ENCODE assay signal across 15 cellular contexts in the genomic region with DNA sequence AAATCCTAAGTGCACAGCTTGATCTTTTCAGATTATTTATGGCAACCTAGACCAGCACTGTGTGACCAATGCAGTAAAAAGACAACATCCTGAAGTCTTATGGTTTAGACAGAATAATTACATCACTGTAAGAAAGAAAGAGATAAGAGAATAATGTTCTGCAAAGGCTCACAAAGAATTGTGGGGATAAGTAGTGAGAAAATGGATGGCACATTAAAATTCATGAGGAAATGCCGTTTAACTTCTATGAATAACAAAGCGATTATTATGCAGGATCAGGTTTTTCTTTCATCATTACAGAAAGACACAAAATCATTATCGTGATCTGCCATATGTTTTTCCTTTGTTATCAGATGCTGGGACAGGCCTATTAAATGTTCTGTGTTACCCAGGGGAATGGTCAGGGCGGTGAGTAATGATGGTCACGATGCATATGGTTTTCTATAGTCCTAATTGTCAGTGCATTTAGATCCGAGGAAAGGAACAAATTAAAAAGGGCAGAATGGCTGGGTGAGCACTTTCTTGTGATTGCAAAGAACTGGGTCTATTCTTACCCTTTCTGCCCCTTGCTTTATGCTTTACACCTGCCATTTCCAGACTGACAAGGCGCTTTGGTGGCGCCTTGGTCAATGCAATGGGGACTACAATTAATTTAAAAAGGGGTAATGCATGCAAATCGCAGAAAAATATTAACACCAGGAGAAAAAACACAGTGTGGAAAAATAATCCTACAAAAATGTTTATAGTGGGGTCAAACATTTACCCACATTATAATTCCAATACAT. TPM values are rescaled to one million over a fixed set of nuclear protein-coding genes. Genes with fewer than 3 reads are reported as not detected.
DNase-seq lines count a peak whose midpoint lies in the region; ATAC-seq and TF ChIP-seq lines count a peak whose summit lies in the region.
"Had no signal": no experiment of that assay in that cellular context is flagged by ENCODE, and none has a peak within 500 bp of the region (broad histone marks: within the 10 kb centered on the region; RNA-seq: fewer than 3 reads in every experiment).

No MANE protein-coding gene starts in this region.

- H3K4me1 Mint-ChIP-seq in activated naive CD4-positive, alpha-beta T cell treated with anti-CD3 and anti-CD28 coated beads for 36 hours (ENCODE audit: low read depth), result no peaks in the 10 kb centered on the region
- H3K4me1 Mint-ChIP-seq: activated naive CD8-positive, alpha-beta T cell treated with anti-CD3 and anti-CD28 coated beads, Interleukin-2, amount 50 U/mL, for 24 hours had no signal

- no peak overlapping the region for H3K27ac Mint-ChIP-seq in activated naive CD4-positive, alpha-beta T cell treated with anti-CD3 and anti-CD28 coated beads for 36 hours
- H3K27ac Mint-ChIP-seq: activated naive CD8-positive, alpha-beta T cell treated with anti-CD3 and anti-CD28 coated beads, Interleukin-2, amount 50 U/mL, for 24 hours had no signal

- H3K9me3 Mint-ChIP-seq in activated naive CD4-positive, alpha-beta T cell treated with anti-CD3 and anti-CD28 coated beads for 36 hours, result no peaks in the 10 kb centered on the region
- H3K9me3 Mint-ChIP-seq: activated naive CD8-positive, alpha-beta T cell treated with anti-CD3 and anti-CD28 coated beads, Interleukin-2, amount 50 U/mL, for 24 hours had no signal

- H3K4me3 ChIP-seq in BE2C (ENCODE audit: low read depth, low read length) (peak overlapping the region; percentile 35), HEK293 (ENCODE audit: low read depth, low read length) (no peak overlapping the region), fibroblast of mammary gland (ENCODE audit: control insufficient read depth, low read depth, low read length) (no peak overlapping the region), right cardiac atrium (ENCODE audit: low read length) (no peak overlapping the region), transverse colon (no peak overlapping the region)
- H3K4me3 ChIP-seq: heart right ventricle had no signal

- TF ChIP-seq EP300 in transverse colon (IDR thresholded peaks at IDR 0.05; ENCODE audit: low read depth), result no peak

- intact Hi-C loops in right cardiac atrium (cut with DNase I), result no loop called here
- intact Hi-C loops in activated naive CD4-positive, alpha-beta T cell treated with anti-CD3 and anti-CD28 coated beads for 36 hours (cut with micrococcal nuclease), result no loop called here
- intact Hi-C loops in transverse colon (cut with DNase I; ENCODE audit: low total_unique reads), result no loop called here

- ATAC-seq in right cardiac atrium, result no peak
- no peak for ATAC-seq in GM21737 (IDR thresholded peaks at IDR 0.05; ENCODE audit: unreplicated experiment)
- ATAC-seq: activated naive CD8-positive, alpha-beta T cell treated with anti-CD3 and anti-CD28 coated beads, Interleukin-2, amount 50 U/mL, for 24 hours; heart right ventricle; sciatic nerve had no signal

- TF ChIP-seq CTCF in BE2C (IDR thresholded peaks at IDR 0.05; ENCODE audit: low read depth, low read length) (no peak), HEK293 (tag by site-specific recombination; IDR thresholded peaks at IDR 0.05) (no peak), fibroblast of mammary gland (conservative IDR thresholded peaks at IDR 0.05; ENCODE audit: control insufficient read depth, insufficient read depth, low read depth, low read length) (no peak), transverse colon (IDR thresholded peaks at IDR 0.05) (no peak)

- H3K27me3 ChIP-seq in BE2C (no peaks in the 10 kb centered on the region), right cardiac atrium (ENCODE audit: control insufficient read depth, insufficient read depth) (no peaks in the 10 kb centered on the region), transverse colon (no peaks in the 10 kb centered on the region)
- H3K27me3 ChIP-seq: heart right ventricle, neutrophil had no signal

- DNase-seq in BE2C (peak; percentile 75), OCI-M1 (lab: John Stamatoyannopoulos, UW) (peak; percentile 59), fibroblast of mammary gland (ENCODE audit: low read depth) (peak; percentile 5), right cardiac atrium (no peak), transverse colon (no peak)
- DNase-seq in activated naive CD4-positive, alpha-beta T cell treated with anti-CD3 and anti-CD28 coated beads for 36 hours, result no peak
- DNase-seq: activated CD4-positive, alpha-beta T cell treated with anti-CD3 and anti-CD28 coated beads, Interleukin-2, amount 50 U/mL, for 48 hours; activated naive CD8-positive, alpha-beta T cell treated with anti-CD3 and anti-CD28 coated beads, Interleukin-2, amount 50 U/mL, for 24 hours; activated T-cell treated with anti-CD3 and anti-CD28 coated beads, Interleukin-2, amount 50 U/mL, for 48 hours; heart right ventricle; SHP77 had no signal

- H3K4me1 ChIP-seq in BE2C (peaks cover 10% of the 10 kb centered on the region), HEK293 (ENCODE audit: control insufficient read depth, insufficient read depth, low read length) (peaks cover 13% of the 10 kb centered on the region), right cardiac atrium (ENCODE audit: control insufficient read depth, insufficient read depth, low read length) (no peaks in the 10 kb centered on the region), transverse colon (no peaks in the 10 kb centered on the region)

- in situ Hi-C loops in transverse colon (cut with MboI; ENCODE audit: low pct_ligation_motif_present in 1 of 4, low pct_unique_long_range_greater_than_20kb in 1 of 4, low sequenced_read_pairs in 3 of 4), result no loop called here

- H3K36me3 Mint-ChIP-seq in activated naive CD4-positive, alpha-beta T cell treated with anti-CD3 and anti-CD28 coated beads for 36 hours (ENCODE audit: low read depth), result no peaks in the 10 kb centered on the region

- H3K9me3 ChIP-seq in BE2C (no peaks in the 10 kb centered on the region), HEK293 (ENCODE audit: control insufficient read depth, insufficient read depth, low read depth, low read length) (no peaks in the 10 kb centered on the region), right cardiac atrium (ENCODE audit: control insufficient read depth, low read length) (no peaks in the 10 kb centered on the region), transverse colon (no peaks in the 10 kb centered on the region)
- H3K9me3 ChIP-seq: heart right ventricle, neutrophil had no signal

- CTCF ChIA-PET in HEK293 (lab: Yijun Ruan, JAX), result interaction anchor here (0.7 to 1.1 kb wide), 3 partner anchors 12 to 687 kb away, joined by 3 to 6 read pairs (median 3); no protein-coding TSS in a partner anchor
- CTCF ChIA-PET in activated naive CD4-positive, alpha-beta T cell treated with anti-CD3 and anti-CD28 coated beads for 36 hours (lab: Charles Lee), result interaction anchor here (0.6 kb wide), 1 partner anchor 1805 kb away, joined by 4 read pairs; no protein-coding TSS in a partner anchor

- peak overlapping the region; percentile 75 for H3K27ac ChIP-seq in HEK293 (ENCODE audit: extremely low read depth, low read depth, low read length)
- no peak overlapping the region for H3K27ac ChIP-seq in right cardiac atrium (ENCODE audit: low read length)
- H3K27ac ChIP-seq in transverse colon, result no peak overlapping the region
- H3K27ac ChIP-seq: heart right ventricle, neutrophil had no signal

- no peak for TF ChIP-seq POLR2A in transverse colon (IDR thresholded peaks at IDR 0.05)

- no peak overlapping the region for H3K4me3 Mint-ChIP-seq in activated naive CD4-positive, alpha-beta T cell treated with anti-CD3 and anti-CD28 coated beads for 36 hours
- H3K4me3 Mint-ChIP-seq: activated naive CD8-positive, alpha-beta T cell treated with anti-CD3 and anti-CD28 coated beads, Interleukin-2, amount 50 U/mL, for 24 hours had no signal

- WGBS in right cardiac atrium, result 61% methylated on average over 9 of the region's 9 CpGs
- 77 to 79% methylated on average over 7 to 9 of the region's 9 CpGs for WGBS in transverse colon (ENCODE audit: low coverage in 1 of 2), 2 donors

- H3K36me3 ChIP-seq in BE2C, result no peaks in the 10 kb centered on the region
- no peaks in the 10 kb centered on the region for H3K36me3 ChIP-seq in HEK293 (ENCODE audit: control insufficient read depth in 2 of 2, insufficient read depth in 1 of 2, low read length in 2 of 2)
- H3K36me3 ChIP-seq in transverse colon, result no peaks in the 10 kb centered on the region
- H3K36me3 ChIP-seq: heart right ventricle, neutrophil had no signal

- peaks cover 6% of the 10 kb centered on the region for H3K27me3 Mint-ChIP-seq in activated naive CD4-positive, alpha-beta T cell treated with anti-CD3 and anti-CD28 coated beads for 36 hours (ENCODE audit: low read depth)

- POLR2A ChIA-PET in HEK293 (lab: Yijun Ruan, JAX), result no interaction called here

TF ChIP-seq in HEK293, 187 proteins besides CTCF, POLR2A, EP300 and RAD21 (continues in another document):
- TF ChIP-seq ZNF521 (tag by site-specific recombination; IDR thresholded peaks at IDR 0.05) (no peak), ZBTB1 (tag by site-specific recombination; IDR thresholded peaks at IDR 0.05) (0 out of 2 replicates have a peak, but pooled peaks have one; percentile 33), ZNF426 (tag by site-specific recombination; IDR thresholded peaks at IDR 0.05) (no peak), SALL2 (tag by site-specific recombination; IDR thresholded peaks at IDR 0.05; ENCODE audit: borderline replicate concordance) (no peak), ZNF10 (tag by site-specific recombination; IDR thresholded peaks at IDR 0.05) (peak; percentile 80), ZNF112 (tag by site-specific recombination; IDR thresholded peaks at IDR 0.05) (no peak), ZSCAN5A (tag by site-specific recombination; IDR thresholded peaks at IDR 0.05) (no peak), SP7 (tag by site-specific recombination; IDR thresholded peaks at IDR 0.05) (peak; percentile 97), IKZF3 (tag by site-specific recombination; IDR thresholded peaks at IDR 0.05) (peak; percentile 85), ZNF366 (tag by site-specific recombination; conservative IDR thresholded peaks at IDR 0.05) (peak; percentile 81), ZNF174 (tag by site-specific recombination; IDR thresholded peaks at IDR 0.05) (no peak)

RNA-seq across cellular contexts. Expression of gene DHX40, which starts 18.1 kb away (rescaled TPM):
- 28.6 TPM for polyA plus RNA-seq in BE2C (2012; ENCODE audit: insufficient read depth, insufficient read length, low read depth)
- 10 to 100 TPM; 17.2 to 21.7 (median 19.1) TPM for total RNA-seq in right cardiac atrium
- 8.0 TPM for polyA plus RNA-seq in right cardiac atrium
- total RNA-seq in activated naive CD4-positive, alpha-beta T cell treated with anti-CD3 and anti-CD28 coated beads for 36 hours, result 10 to 100 TPM; 14.2 to 15.3 TPM
- 10 to 100 TPM in 2 of 4 donors, 1 to 10 TPM in 2; 6.0 to 30.2 (median 15.2) TPM for total RNA-seq in transverse colon

Comparison
In these comparisons a context has a peak if more than half of its experiments do, and no peak if none do; other contexts are left out.
1. DNase-seq: peak in BE2C (single experiment), OCI-M1 (single experiment) and fibroblast of mammary gland (single experiment); none in right cardiac atrium (0 of 3), activated naive CD4-positive, alpha-beta T cell treated with anti-CD3 and anti-CD28 coated beads for 36 hours (single experiment) and transverse colon (single experiment).